Comparison of ENCODE assay signal across 9 cellular contexts in the genomic region with DNA sequence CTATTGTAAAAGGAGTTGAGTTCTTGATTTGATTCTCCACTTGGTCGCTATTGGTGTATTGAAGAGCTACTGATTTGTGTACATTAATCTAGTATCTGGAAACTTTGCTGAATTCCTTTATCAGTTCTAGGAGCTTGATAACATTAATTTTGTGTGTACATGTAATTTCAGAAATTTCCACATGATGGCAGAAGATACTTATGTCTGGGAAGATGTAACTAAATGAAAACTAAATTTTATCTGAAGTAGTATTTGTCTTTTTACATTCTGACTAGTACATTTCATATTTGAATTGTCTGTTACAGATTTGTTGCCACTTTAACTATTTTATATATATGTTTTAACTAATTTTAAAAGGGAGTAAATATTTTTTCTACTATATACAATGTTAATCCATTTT.
DNase-seq lines count a peak whose midpoint lies in the region; FAIRE-seq and TF ChIP-seq lines count a peak whose summit lies in the region.
"Had no signal": no experiment of that assay in that cellular context is flagged by ENCODE, and none has a peak within 500 bp of the region (broad histone marks: within the 10 kb centered on the region; RNA-seq: fewer than 3 reads in every experiment).

No MANE protein-coding gene starts in this region.

- peaks cover 2% of the 10 kb centered on the region; the same call in 1 of the 2 replicates for H3K79me2 ChIP-seq in OCI-LY3 (ENCODE audit: low read length)

- H3K4me3 ChIP-seq in OCI-LY3 (ENCODE audit: low read length) = no peak overlapping the region
- H3K4me3 ChIP-seq: HAP-1 had no signal

- H3K9me3 ChIP-seq in OCI-LY3 (ENCODE audit: insufficient read depth, low read length) = no peaks in the 10 kb centered on the region

- no peak overlapping the region for H3K27ac ChIP-seq in OCI-LY3 (ENCODE audit: low read length)

- H3K36me3 ChIP-seq in OCI-LY3 (replicated peaks; ENCODE audit: low read depth, low read length) = peaks cover 8% of the 10 kb centered on the region

- no peak overlapping the region for H3K4me2 ChIP-seq in OCI-LY3 (ENCODE audit: low read length)

- H2AFZ ChIP-seq in OCI-LY3 (ENCODE audit: low read depth, low read length) = no peak overlapping the region

- no peak for TF ChIP-seq POLR2A in H54 (IDR thresholded peaks at IDR 0.05; ENCODE audit: low read depth, low read length)

- no peak for FAIRE-seq in H54 (lab: Jason Lieb, UNC)

- no peaks in the 10 kb centered on the region; the same call in 1 of the 2 replicates for H4K20me1 ChIP-seq in OCI-LY3 (ENCODE audit: insufficient read depth, low read length)

- peak; percentile 61 for TF ChIP-seq CTCF in OCI-LY3 (IDR thresholded peaks at IDR 0.05; ENCODE audit: low read depth, low read length)

- H3K9ac ChIP-seq in OCI-LY3 (ENCODE audit: low read length) = no peak overlapping the region

- no peaks in the 10 kb centered on the region for H3K4me1 ChIP-seq in OCI-LY3 (ENCODE audit: low read length)
- H3K4me1 ChIP-seq: HAP-1 had no signal

- DNase-seq in Ammon's horn (ENCODE audit: low spot score) (peak; percentile 31), HCEC 1CT (peak; percentile 49), fibroblast of gingiva (ENCODE audit: low read depth) (peak; percentile 34), superior temporal gyrus (ENCODE audit: extremely low spot score) (peak; percentile 80), H54 (ENCODE audit: insufficient read length, low spot score) (no peak), UCSD-AML1 (lab: John Stamatoyannopoulos, UW; ENCODE audit: unreplicated experiment) (no peak), NCI-H187 (lab: John Stamatoyannopoulos, UW) (no peak)

- no peaks in the 10 kb centered on the region for H3K27me3 ChIP-seq in OCI-LY3 (ENCODE audit: low read depth, low read length)

Comparison
In these comparisons a context has a peak if more than half of its experiments do, and no peak if none do; other contexts are left out.
1. DNase-seq: peak in Ammon's horn (single experiment), HCEC 1CT (single experiment), fibroblast of gingiva (single experiment) and superior temporal gyrus (single experiment); none in H54 (single experiment), UCSD-AML1 (single experiment) and NCI-H187 (0 of 2).